17 cellular contexts compared by ENCODE assay signal in the genomic region with DNA sequence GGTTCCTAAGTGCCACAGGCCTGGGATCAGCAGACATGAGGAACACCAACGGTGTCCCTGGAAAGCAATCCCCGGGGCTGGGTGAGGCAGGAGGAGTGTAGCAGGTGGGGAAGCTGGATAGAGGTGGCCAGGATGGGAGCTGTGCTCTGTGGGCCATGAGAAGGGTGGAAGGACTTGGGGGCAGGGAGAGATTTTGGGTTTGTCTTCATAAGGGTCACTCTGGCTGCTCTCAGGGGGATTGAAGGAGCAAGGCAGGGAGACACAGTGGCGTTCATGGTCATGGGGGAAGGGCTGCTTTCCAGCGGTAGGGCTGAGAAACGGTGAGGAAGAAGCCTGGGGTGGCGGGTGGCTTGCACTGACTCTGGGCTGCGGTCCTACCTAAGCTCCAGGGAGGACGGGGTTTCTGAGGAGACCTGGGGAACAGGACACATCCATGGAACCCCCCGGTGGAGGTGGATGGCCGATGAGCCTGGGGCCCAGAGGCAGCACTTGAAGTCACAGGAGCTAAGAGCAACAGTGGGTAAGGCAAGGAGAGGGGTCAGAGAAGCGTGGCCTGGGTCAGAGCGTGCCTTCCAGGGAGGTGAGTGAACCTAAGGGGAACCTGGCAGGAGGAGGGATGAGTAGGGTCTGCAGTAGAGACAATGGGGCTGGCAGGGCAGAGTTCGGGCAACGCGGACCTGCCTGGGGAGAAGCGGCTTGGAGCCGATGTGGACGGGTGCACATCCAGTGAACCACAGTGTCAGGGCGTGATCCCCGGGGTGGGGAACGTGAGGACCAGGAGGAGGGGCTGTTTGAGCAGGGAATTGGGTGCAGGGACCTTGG.
"Had no signal": no experiment of that assay in that cellular context is flagged by ENCODE, and none has a peak within 500 bp of the region (broad histone marks: within the 10 kb centered on the region; RNA-seq: fewer than 3 reads in every experiment).

No MANE protein-coding gene starts in this region.

- H3K27ac Mint-ChIP-seq: activated naive CD8-positive, alpha-beta T cell; mesothelial cell of epicardium; T-helper 1 cell treated with Interleukin-12 subunit alpha and Interleukin-12 subunit beta and Interleukin-4 antibody, amounts not matched to agents 30 μg/mL and 1 μg/mL, for 36 hours had no signal

- H3K27me3 ChIP-seq: brain microvascular endothelial cell, heart left ventricle, ovary, sigmoid colon had no signal

- H3K4me3 Mint-ChIP-seq: activated naive CD8-positive, alpha-beta T cell; activated T-cell treated with anti-CD3 and anti-CD28 coated beads, Interleukin-2, amount 50 U/mL, for 4 hours; immature natural killer cell; mesothelial cell of epicardium; neural crest cell; T-helper 1 cell treated with Interleukin-12 subunit alpha and Interleukin-12 subunit beta and Interleukin-4 antibody, amounts not matched to agents 30 μg/mL and 1 μg/mL, for 36 hours had no signal

- H3K9me3 ChIP-seq: ovary, sigmoid colon had no signal

- DNase-seq: activated CD4-positive, alpha-beta T cell treated with anti-CD3 and anti-CD28 coated beads, Interleukin-2, amount 50 U/mL, for 1 hour; activated CD4-positive, CD25-positive, alpha-beta regulatory T cell; activated effector memory CD4-positive, alpha-beta T cell treated with anti-CD3 and anti-CD28 coated beads, Interleukin-2, amount 50 U/mL, for 16 hours; activated T-cell treated with anti-CD3 and anti-CD28 coated beads, Interleukin-2, amount 50 U/mL, for 4 hours; anterior cingulate cortex; brain microvascular endothelial cell; immature natural killer cell; ovary; sigmoid colon; stimulated activated CD4-positive, alpha-beta T cell treated with anti-CD3 and anti-CD28 coated beads, Interleukin-1b, Interleukin-23, amount 100 ng/mL, for 48 hours had no signal

- H3K4me1 Mint-ChIP-seq: mesothelial cell of epicardium, neural crest cell had no signal

- ATAC-seq: activated T-cell treated with anti-CD3 and anti-CD28 coated beads, Interleukin-2, amount 50 U/mL, for 4 hours; heart left ventricle had no signal

- H3K27me3 Mint-ChIP-seq: activated naive CD8-positive, alpha-beta T cell had no signal

- H3K36me3 ChIP-seq: brain microvascular endothelial cell, heart left ventricle, ovary, sigmoid colon, thoracic aorta had no signal

- H3K27ac ChIP-seq: brain microvascular endothelial cell, epithelial cell of prostate, heart left ventricle, ovary, sigmoid colon, thoracic aorta had no signal

- H3K4me3 ChIP-seq: heart left ventricle, ovary, sigmoid colon, thoracic aorta had no signal

- H3K4me1 ChIP-seq: heart left ventricle, sigmoid colon had no signal
